Comparison of ENCODE assay signal across 2 cellular contexts in the genomic region with DNA sequence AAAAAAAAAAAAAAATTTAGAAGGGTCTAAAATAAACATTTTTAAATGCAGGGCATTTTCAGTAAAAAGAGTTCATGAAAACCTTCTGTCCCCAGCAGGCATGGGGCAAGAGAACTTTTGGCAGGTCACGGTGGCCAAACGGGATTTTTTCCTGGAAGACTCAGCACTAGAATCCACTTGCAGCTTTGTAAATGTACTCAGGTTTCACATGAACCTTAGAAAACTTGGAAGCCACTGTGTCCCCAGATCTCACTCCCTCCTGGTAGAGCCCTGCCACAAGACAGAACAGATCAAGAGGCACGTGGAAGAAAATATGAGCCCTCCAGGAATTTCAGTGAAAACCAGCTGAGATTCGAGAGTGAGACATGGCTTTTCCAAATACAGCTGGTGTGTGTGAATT.
TF ChIP-seq lines count a peak whose summit lies in the region.

No MANE protein-coding gene starts in this region.

TF ChIP-seq in SK-N-SH, 30 proteins besides CTCF, POLR2A, EP300 and RAD21:
- no peak for TF ChIP-seq JUND (IDR thresholded peaks at IDR 0.05)
- TF ChIP-seq GATA2 (CRISPR knock-in tag; IDR thresholded peaks at IDR 0.05), result no peak
- no peak for TF ChIP-seq NFIC (IDR thresholded peaks at IDR 0.05; ENCODE audit: borderline replicate concordance)
- no peak for TF ChIP-seq TAF1 (IDR thresholded peaks at IDR 0.05; ENCODE audit: borderline replicate concordance, low read depth, low read length)
- TF ChIP-seq SIN3A (IDR thresholded peaks at IDR 0.05; ENCODE audit: borderline replicate concordance, low read depth, low read length), result no peak
- no peak for TF ChIP-seq ELF1 (IDR thresholded peaks at IDR 0.05)
- TF ChIP-seq RCOR1 (IDR thresholded peaks at IDR 0.05; ENCODE audit: low read length), result no peak
- TF ChIP-seq, protein P1, sequence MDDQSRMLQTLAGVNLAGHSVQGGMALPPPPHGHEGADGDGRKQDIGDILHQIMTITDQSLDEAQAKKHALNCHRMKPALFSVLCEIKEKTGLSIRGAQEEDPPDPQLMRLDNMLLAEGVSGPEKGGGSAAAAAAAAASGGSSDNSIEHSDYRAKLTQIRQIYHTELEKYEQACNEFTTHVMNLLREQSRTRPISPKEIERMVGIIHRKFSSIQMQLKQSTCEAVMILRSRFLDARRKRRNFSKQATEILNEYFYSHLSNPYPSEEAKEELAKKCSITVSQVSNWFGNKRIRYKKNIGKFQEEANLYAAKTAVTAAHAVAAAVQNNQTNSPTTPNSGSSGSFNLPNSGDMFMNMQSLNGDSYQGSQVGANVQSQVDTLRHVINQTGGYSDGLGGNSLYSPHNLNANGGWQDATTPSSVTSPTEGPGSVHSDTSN (IDR thresholded peaks at IDR 0.05), result no peak
- no peak for TF ChIP-seq RXRA (IDR thresholded peaks at IDR 0.05; ENCODE audit: borderline replicate concordance, low read depth)
- no peak for TF ChIP-seq FOSL2 (IDR thresholded peaks at IDR 0.05; ENCODE audit: borderline replicate concordance, low read depth)
- TF ChIP-seq RFX5 (IDR thresholded peaks at IDR 0.05; ENCODE audit: low read length), result no peak
- no peak for TF ChIP-seq POLR2AphosphoS5 (IDR thresholded peaks at IDR 0.05; ENCODE audit: low read depth, low read length)
- TF ChIP-seq, protein P2, sequence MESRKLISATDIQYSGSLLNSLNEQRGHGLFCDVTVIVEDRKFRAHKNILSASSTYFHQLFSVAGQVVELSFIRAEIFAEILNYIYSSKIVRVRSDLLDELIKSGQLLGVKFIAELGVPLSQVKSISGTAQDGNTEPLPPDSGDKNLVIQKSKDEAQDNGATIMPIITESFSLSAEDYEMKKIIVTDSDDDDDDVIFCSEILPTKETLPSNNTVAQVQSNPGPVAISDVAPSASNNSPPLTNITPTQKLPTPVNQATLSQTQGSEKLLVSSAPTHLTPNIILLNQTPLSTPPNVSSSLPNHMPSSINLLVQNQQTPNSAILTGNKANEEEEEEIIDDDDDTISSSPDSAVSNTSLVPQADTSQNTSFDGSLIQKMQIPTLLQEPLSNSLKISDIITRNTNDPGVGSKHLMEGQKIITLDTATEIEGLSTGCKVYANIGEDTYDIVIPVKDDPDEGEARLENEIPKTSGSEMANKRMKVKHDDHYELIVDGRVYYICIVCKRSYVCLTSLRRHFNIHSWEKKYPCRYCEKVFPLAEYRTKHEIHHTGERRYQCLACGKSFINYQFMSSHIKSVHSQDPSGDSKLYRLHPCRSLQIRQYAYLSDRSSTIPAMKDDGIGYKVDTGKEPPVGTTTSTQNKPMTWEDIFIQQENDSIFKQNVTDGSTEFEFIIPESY (IDR thresholded peaks at IDR 0.05; ENCODE audit: borderline replicate concordance, low read depth), result no peak

TF ChIP-seq in WTC11, 78 proteins besides CTCF, POLR2A, EP300 and RAD21:
- TF ChIP-seq ETV6 (CRISPR knock-in tag; IDR thresholded peaks at IDR 0.05), result no peak
- no peak for TF ChIP-seq EMX1 (CRISPR knock-in tag; IDR thresholded peaks at IDR 0.05)
- TF ChIP-seq NR1H2 (CRISPR knock-in tag; IDR thresholded peaks at IDR 0.05), result no peak
- no peak for TF ChIP-seq TP53 (CRISPR knock-in tag; IDR thresholded peaks at IDR 0.05)
- TF ChIP-seq, protein P3, sequence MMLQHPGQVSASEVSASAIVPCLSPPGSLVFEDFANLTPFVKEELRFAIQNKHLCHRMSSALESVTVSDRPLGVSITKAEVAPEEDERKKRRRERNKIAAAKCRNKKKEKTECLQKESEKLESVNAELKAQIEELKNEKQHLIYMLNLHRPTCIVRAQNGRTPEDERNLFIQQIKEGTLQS (CRISPR knock-in tag; conservative IDR thresholded peaks at IDR 0.05), result no peak
- TF ChIP-seq, protein P4, sequence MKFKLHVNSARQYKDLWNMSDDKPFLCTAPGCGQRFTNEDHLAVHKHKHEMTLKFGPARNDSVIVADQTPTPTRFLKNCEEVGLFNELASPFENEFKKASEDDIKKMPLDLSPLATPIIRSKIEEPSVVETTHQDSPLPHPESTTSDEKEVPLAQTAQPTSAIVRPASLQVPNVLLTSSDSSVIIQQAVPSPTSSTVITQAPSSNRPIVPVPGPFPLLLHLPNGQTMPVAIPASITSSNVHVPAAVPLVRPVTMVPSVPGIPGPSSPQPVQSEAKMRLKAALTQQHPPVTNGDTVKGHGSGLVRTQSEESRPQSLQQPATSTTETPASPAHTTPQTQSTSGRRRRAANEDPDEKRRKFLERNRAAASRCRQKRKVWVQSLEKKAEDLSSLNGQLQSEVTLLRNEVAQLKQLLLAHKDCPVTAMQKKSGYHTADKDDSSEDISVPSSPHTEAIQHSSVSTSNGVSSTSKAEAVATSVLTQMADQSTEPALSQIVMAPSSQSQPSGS (CRISPR knock-in tag; IDR thresholded peaks at IDR 0.05; ENCODE audit: borderline replicate concordance, low read depth), result no peak
- TF ChIP-seq ZNF423 (CRISPR knock-in tag; IDR thresholded peaks at IDR 0.05), result no peak
- TF ChIP-seq, protein P5, sequence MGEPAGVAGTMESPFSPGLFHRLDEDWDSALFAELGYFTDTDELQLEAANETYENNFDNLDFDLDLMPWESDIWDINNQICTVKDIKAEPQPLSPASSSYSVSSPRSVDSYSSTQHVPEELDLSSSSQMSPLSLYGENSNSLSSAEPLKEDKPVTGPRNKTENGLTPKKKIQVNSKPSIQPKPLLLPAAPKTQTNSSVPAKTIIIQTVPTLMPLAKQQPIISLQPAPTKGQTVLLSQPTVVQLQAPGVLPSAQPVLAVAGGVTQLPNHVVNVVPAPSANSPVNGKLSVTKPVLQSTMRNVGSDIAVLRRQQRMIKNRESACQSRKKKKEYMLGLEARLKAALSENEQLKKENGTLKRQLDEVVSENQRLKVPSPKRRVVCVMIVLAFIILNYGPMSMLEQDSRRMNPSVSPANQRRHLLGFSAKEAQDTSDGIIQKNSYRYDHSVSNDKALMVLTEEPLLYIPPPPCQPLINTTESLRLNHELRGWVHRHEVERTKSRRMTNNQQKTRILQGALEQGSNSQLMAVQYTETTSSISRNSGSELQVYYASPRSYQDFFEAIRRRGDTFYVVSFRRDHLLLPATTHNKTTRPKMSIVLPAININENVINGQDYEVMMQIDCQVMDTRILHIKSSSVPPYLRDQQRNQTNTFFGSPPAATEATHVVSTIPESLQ (CRISPR knock-in tag; IDR thresholded peaks at IDR 0.05), result no peak
- no peak for TF ChIP-seq TEAD4 (CRISPR knock-in tag; IDR thresholded peaks at IDR 0.05)
- TF ChIP-seq HMGA2 (CRISPR knock-in tag; IDR thresholded peaks at IDR 0.05), result no peak
- TF ChIP-seq NR2C2 (CRISPR knock-in tag; IDR thresholded peaks at IDR 0.05), result no peak
